In genomic region chr17:74838275-74838674, GRCh38 we compare ENCODE assay signal across 35 cellular contexts. TPM values are rescaled to one million over a fixed set of nuclear protein-coding genes. Genes with fewer than 3 reads are reported as not detected.
"Had no signal": no experiment of that assay in that cellular context is flagged by ENCODE, and none has a peak within 500 bp of the region (broad histone marks: within the 10 kb centered on the region; RNA-seq: fewer than 3 reads in every experiment).

No MANE protein-coding gene starts in this region.

- H3K9me3 ChIP-seq: colonic mucosa, pancreas, prostate gland, thoracic aorta had no signal

- H3K9me3 Mint-ChIP-seq: activated CD4-positive, alpha-beta memory T cell treated with anti-CD3 and anti-CD28 coated beads, Interleukin-2, amount 10 ng/mL, durations not matched to agents 7 days and 5 days; activated CD4-positive, alpha-beta T cell treated with anti-CD3 and anti-CD28 coated beads, Interleukin-2, amount 10 ng/mL, durations not matched to agents 7 days and 5 days; activated naive CD4-positive, alpha-beta T cell treated with anti-CD3 and anti-CD28 coated beads, Interleukin-2, amount 50 U/mL, for 72 hours; activated T-cell treated with anti-CD3 and anti-CD28 coated beads, Interleukin-2, amount 50 U/mL, for 72 hours; immature natural killer cell; mesothelial cell of epicardium; naive B cell; stimulated activated effector memory CD8-positive, alpha-beta T cell treated with anti-CD3 and anti-CD28 coated beads, Interleukin-12 subunit alpha, Interleukin-12 subunit beta, amount 100 ng/mL, for 72 hours; stimulated activated naive CD8-positive, alpha-beta T cell treated with anti-CD3 and anti-CD28 coated beads, Interleukin-15, Interleukin-2, amounts not matched to agents 100 ng/mL and 50 ng/mL, for 24 hours had no signal

- H3K36me3 ChIP-seq: colonic mucosa, pancreas, prostate gland had no signal

- H3K4me3 ChIP-seq: colonic mucosa, pancreas, prostate gland, skin epidermis, thoracic aorta had no signal

- H3K27ac ChIP-seq: colonic mucosa, pancreas, prostate gland, skin epidermis, thoracic aorta had no signal

- H3K27me3 ChIP-seq: colonic mucosa, pancreas had no signal

- H3K4me1 ChIP-seq: colonic mucosa, prostate gland had no signal

- H3K36me3 Mint-ChIP-seq: activated naive CD4-positive, alpha-beta T cell treated with anti-CD3 and anti-CD28 coated beads, Interleukin-2, amount 50 U/mL, for 72 hours; mesothelial cell of epicardium; naive B cell had no signal

- FAIRE-seq: endometrium, kidney, pancreas, urothelium cell line had no signal

- ATAC-seq: activated naive CD4-positive, alpha-beta T cell treated with anti-CD3 and anti-CD28 coated beads, Interleukin-2, amount 50 U/mL, for 72 hours; activated T-cell treated with anti-CD3 and anti-CD28 coated beads, Interleukin-2, amount 50 U/mL, for 72 hours; left colon; pancreas; sciatic nerve; stimulated activated effector memory CD8-positive, alpha-beta T cell treated with anti-CD3 and anti-CD28 coated beads, Interleukin-12 subunit alpha, Interleukin-12 subunit beta, amount 100 ng/mL, for 72 hours had no signal

- H3K27ac Mint-ChIP-seq: activated CD4-positive, alpha-beta memory T cell treated with anti-CD3 and anti-CD28 coated beads, Interleukin-2, amount 10 ng/mL, durations not matched to agents 7 days and 5 days; activated CD4-positive, alpha-beta T cell treated with anti-CD3 and anti-CD28 coated beads, Interleukin-2, amount 10 ng/mL, durations not matched to agents 7 days and 5 days; activated T-cell treated with anti-CD3 and anti-CD28 coated beads, Interleukin-2, amount 50 U/mL, for 72 hours; immature natural killer cell; mesothelial cell of epicardium; stimulated activated effector memory CD8-positive, alpha-beta T cell treated with anti-CD3 and anti-CD28 coated beads, Interleukin-12 subunit alpha, Interleukin-12 subunit beta, amount 100 ng/mL, for 72 hours; stimulated activated naive CD8-positive, alpha-beta T cell treated with anti-CD3 and anti-CD28 coated beads, Interleukin-15, Interleukin-2, amounts not matched to agents 100 ng/mL and 50 ng/mL, for 24 hours had no signal

- DNase-seq: activated CD4-positive, alpha-beta memory T cell treated with anti-CD3 and anti-CD28 coated beads, Interleukin-2, amount 10 ng/mL, durations not matched to agents 7 days and 5 days; activated CD4-positive, alpha-beta T cell treated with anti-CD3 and anti-CD28 coated beads, Interleukin-2, amount 10 ng/mL, durations not matched to agents 7 days and 5 days; activated CD4-positive, CD25-positive, alpha-beta regulatory T cell treated with anti-CD3 and anti-CD28 coated beads, Interleukin-2, amount 50 U/mL, for 72 hours; activated naive CD4-positive, alpha-beta T cell; activated T-cell treated with anti-CD3 and anti-CD28 coated beads, Interleukin-2, amount 50 U/mL, for 72 hours; cerebellar nuclear complex; colonic mucosa; effector CD8-positive, alpha-beta T cell; head of caudate nucleus; hippocampal formation; immature natural killer cell; kidney; left colon; naive B cell; nucleus accumbens; retina; stimulated activated CD4-positive, alpha-beta T cell treated with anti-CD3 and anti-CD28 coated beads, Interleukin-12 subunit alpha, Interleukin-12 subunit beta, amount 100 ng/mL, for 4 hours; stimulated activated CD4-positive, alpha-beta T cell treated with anti-CD3 and anti-CD28 coated beads, Interleukin-4, amount 100 ng/mL, for 24 hours; T-helper 2 cell; trophoblast cell had no signal

- H3K4me3 Mint-ChIP-seq: activated CD4-positive, alpha-beta memory T cell treated with anti-CD3 and anti-CD28 coated beads, Interleukin-2, amount 10 ng/mL, durations not matched to agents 7 days and 5 days; activated CD4-positive, alpha-beta T cell treated with anti-CD3 and anti-CD28 coated beads, Interleukin-2, amount 10 ng/mL, durations not matched to agents 7 days and 5 days; activated T-cell treated with anti-CD3 and anti-CD28 coated beads, Interleukin-2, amount 50 U/mL, for 72 hours; immature natural killer cell; mesothelial cell of epicardium; naive B cell; stimulated activated effector memory CD8-positive, alpha-beta T cell treated with anti-CD3 and anti-CD28 coated beads, Interleukin-12 subunit alpha, Interleukin-12 subunit beta, amount 100 ng/mL, for 72 hours; stimulated activated naive CD8-positive, alpha-beta T cell treated with anti-CD3 and anti-CD28 coated beads, Interleukin-15, Interleukin-2, amounts not matched to agents 100 ng/mL and 50 ng/mL, for 24 hours had no signal

RNA-seq across cellular contexts. Expression of gene GRIN2C, which starts 21.4 kb away (rescaled TPM):
- total RNA-seq: dermis microvascular lymphatic vessel endothelial cell, epithelial cell of proximal tubule had no signal

RNA-seq across cellular contexts. Expression of gene FADS6, which starts 55.2 kb away (rescaled TPM):
- total RNA-seq: activated CD4-positive, alpha-beta memory T cell treated with anti-CD3 and anti-CD28 coated beads, Interleukin-2, amount 10 ng/mL, durations not matched to agents 7 days and 5 days; activated CD4-positive, alpha-beta T cell treated with anti-CD3 and anti-CD28 coated beads, Interleukin-2, amount 10 ng/mL, durations not matched to agents 7 days and 5 days; activated naive CD4-positive, alpha-beta T cell treated with anti-CD3 and anti-CD28 coated beads, Interleukin-2, amount 50 U/mL, for 72 hours; activated T-cell treated with anti-CD3 and anti-CD28 coated beads, Interleukin-2, amount 50 U/mL, for 72 hours; dermis microvascular lymphatic vessel endothelial cell; epithelial cell of proximal tubule; fibroblast of lung; kidney; prostate gland; sciatic nerve; thoracic aorta had no signal
- polyA plus RNA-seq: fibroblast of lung, immature natural killer cell, neural cell had no signal
